In genomic region chr9:126546036-126546435, GRCh38 we compare ENCODE assay signal across 24 cellular contexts.
"Had no signal": no experiment of that assay in that cellular context is flagged by ENCODE, and none has a peak within 500 bp of the region (broad histone marks: within the 10 kb centered on the region; RNA-seq: fewer than 3 reads in every experiment).

No MANE protein-coding gene starts in this region.

- H3K4me3 Mint-ChIP-seq: immature natural killer cell; mesothelial cell of epicardium; naive B cell; natural killer cell treated with Interleukin-12 subunit alpha and Interleukin-12 subunit beta and Interleukin-15 and Interleukin-18, amount 100 ng/mL, for 72 hours; neural progenitor cell; type B pancreatic cell had no signal

- H3K27ac Mint-ChIP-seq: immature natural killer cell; mesothelial cell of epicardium; naive B cell; natural killer cell treated with Interleukin-12 subunit alpha and Interleukin-12 subunit beta and Interleukin-15 and Interleukin-18, amount 100 ng/mL, for 72 hours; type B pancreatic cell had no signal

- H3K36me3 ChIP-seq: neural progenitor cell, ovary, right lobe of liver, stomach, tibial artery had no signal

- H3K4me2 ChIP-seq: neural progenitor cell had no signal

- H3K4me1 Mint-ChIP-seq: immature natural killer cell, mesothelial cell of epicardium had no signal

- H3K9ac ChIP-seq: neural progenitor cell had no signal

- H3K4me1 ChIP-seq: right lobe of liver, testis, tibial artery had no signal

- H3K4me3 ChIP-seq: mucosa of descending colon, neural progenitor cell, ovary, right lobe of liver, stomach, testis, tibial artery had no signal

- H3K9me3 ChIP-seq: mucosa of descending colon, ovary, right lobe of liver, stomach, testis, tibial artery had no signal

- H2AFZ ChIP-seq: neural progenitor cell had no signal

- DNase-seq: cortex of kidney; hypothalamus; immature natural killer cell; left ventricle myocardium superior; mesenchymal stem cell; mucosa of descending colon; naive B cell; nucleus accumbens; ovary; retina; small intestine; stimulated activated CD4-positive, alpha-beta T cell treated with anti-CD3 and anti-CD28 coated beads, Interleukin-12 subunit alpha, Interleukin-12 subunit beta, amount 100 ng/mL, for 4 hours; stimulated activated CD4-positive, alpha-beta T cell treated with anti-CD3 and anti-CD28 coated beads, Interleukin-1b, Interleukin-23, amount 100 ng/mL, for 48 hours; stimulated activated CD4-positive, alpha-beta T cell treated with anti-CD3 and anti-CD28 coated beads, Interleukin-4, amount 100 ng/mL, for 1 hour; stimulated activated CD8-positive, alpha-beta memory T cell treated with anti-CD3 and anti-CD28 coated beads, Interleukin-4, amount 100 ng/mL, for 48 hours; stimulated activated naive CD4-positive, alpha-beta T cell treated with Interleukin-2 at 50 U/mL for 16 hours; stomach; testis had no signal

- H3K36me3 Mint-ChIP-seq: immature natural killer cell; mesothelial cell of epicardium; naive B cell; natural killer cell treated with Interleukin-12 subunit alpha and Interleukin-12 subunit beta and Interleukin-15 and Interleukin-18, amount 100 ng/mL, for 72 hours; neural progenitor cell; type B pancreatic cell had no signal

- H3K27me3 Mint-ChIP-seq: natural killer cell treated with Interleukin-12 subunit alpha and Interleukin-12 subunit beta and Interleukin-15 and Interleukin-18, amount 100 ng/mL, for 72 hours; type B pancreatic cell had no signal

- ATAC-seq: left ventricle myocardium superior, mucosa of descending colon, right lobe of liver had no signal

- H3K27me3 ChIP-seq: neural progenitor cell, ovary, right lobe of liver, testis had no signal

- H3K27ac ChIP-seq: neural progenitor cell, ovary, right lobe of liver, stomach, testis, tibial artery had no signal

- H3K9me3 Mint-ChIP-seq: immature natural killer cell; naive B cell; natural killer cell treated with Interleukin-12 subunit alpha and Interleukin-12 subunit beta and Interleukin-15 and Interleukin-18, amount 100 ng/mL, for 72 hours; type B pancreatic cell had no signal
